8 cellular contexts compared by ENCODE assay signal in genomic region chr1:13828454-13829151, GRCh38.
DNase-seq lines count a peak whose midpoint lies in the region; ATAC-seq and TF ChIP-seq lines count a peak whose summit lies in the region.

No MANE protein-coding gene starts in this region.

- H3K4me1 ChIP-seq in iPS-15b (ENCODE audit: control insufficient read depth, insufficient read depth, low read length): peaks cover 2% of the 10 kb centered on the region

- no peaks in the 10 kb centered on the region for H3K27me3 Mint-ChIP-seq in activated CD8-positive, alpha-beta T cell treated with anti-CD3 and anti-CD28 coated beads, Interleukin-2, amount 10 ng/mL, durations not matched to agents 7 days and 5 days (ENCODE audit: low read depth)

- no peak overlapping the region for H3K4me3 ChIP-seq in GM12865 (ENCODE audit: low read depth, low read length)
- H3K4me3 ChIP-seq in iPS-15b (ENCODE audit: low read depth, low read length): peak overlapping the region; percentile 27

- POLR2A ChIA-PET in activated CD8-positive, alpha-beta T cell treated with anti-CD3 and anti-CD28 coated beads, Interleukin-2, amount 10 ng/mL, durations not matched to agents 7 days and 5 days (lab: Charles Lee): no interaction called here

- H3K36me3 ChIP-seq in iPS-15b (ENCODE audit: control insufficient read depth, insufficient read depth, low read length): no peaks in the 10 kb centered on the region

- H3K27me3 ChIP-seq in iPS-15b (ENCODE audit: control insufficient read depth, insufficient read depth, low read length): peaks cover 6% of the 10 kb centered on the region

- H3K27ac Mint-ChIP-seq in activated CD8-positive, alpha-beta T cell treated with anti-CD3 and anti-CD28 coated beads, Interleukin-2, amount 10 ng/mL, durations not matched to agents 7 days and 5 days: no peak overlapping the region

- DNase-seq in GM12865 (ENCODE audit: low read depth): peak; percentile 83
- DNase-seq in HPDE6-E6E7 (ENCODE audit: extremely low spot score): peak; percentile 40
- DNase-seq in activated CD8-positive, alpha-beta T cell treated with anti-CD3 and anti-CD28 coated beads, Interleukin-2, amount 10 ng/mL, durations not matched to agents 7 days and 5 days: peak; percentile 48
- DNase-seq in stimulated activated CD8-positive, alpha-beta memory T cell treated with anti-CD3 and anti-CD28 coated beads, Interleukin-7, amount 100 ng/mL, for 48 hours (ENCODE audit: extremely low read depth in 1 of 2, low read depth in 1 of 2): peak; percentile 10 to 14
- DNase-seq in GF-D8 (lab: John Stamatoyannopoulos, UW): no peak
- no peak for DNase-seq in hepatic stellate cell (ENCODE audit: low spot score)

- H3K36me3 Mint-ChIP-seq in activated CD8-positive, alpha-beta T cell treated with anti-CD3 and anti-CD28 coated beads, Interleukin-2, amount 10 ng/mL, durations not matched to agents 7 days and 5 days (ENCODE audit: low read depth): no peaks in the 10 kb centered on the region

- H3K4me3 Mint-ChIP-seq in activated CD8-positive, alpha-beta T cell treated with anti-CD3 and anti-CD28 coated beads, Interleukin-2, amount 10 ng/mL, durations not matched to agents 7 days and 5 days: no peak overlapping the region

- peak; percentile 88 for TF ChIP-seq CTCF in GM12865 (IDR thresholded peaks at IDR 0.05; ENCODE audit: insufficient read depth, low read depth, low read length, missing control alignments)

- H3K9me3 Mint-ChIP-seq in activated CD8-positive, alpha-beta T cell treated with anti-CD3 and anti-CD28 coated beads, Interleukin-2, amount 10 ng/mL, durations not matched to agents 7 days and 5 days (ENCODE audit: insufficient read depth): no peaks in the 10 kb centered on the region

- no peaks in the 10 kb centered on the region for H3K4me1 Mint-ChIP-seq in activated CD8-positive, alpha-beta T cell treated with anti-CD3 and anti-CD28 coated beads, Interleukin-2, amount 10 ng/mL, durations not matched to agents 7 days and 5 days (ENCODE audit: low read depth)

- H3K9me3 ChIP-seq in iPS-15b (ENCODE audit: control insufficient read depth, insufficient read depth, low read length): no peaks in the 10 kb centered on the region

- peak; percentile 58 for ATAC-seq in activated CD8-positive, alpha-beta T cell treated with anti-CD3 and anti-CD28 coated beads, Interleukin-2, amount 10 ng/mL, durations not matched to agents 7 days and 5 days
- no peak for ATAC-seq in GM21526 (IDR thresholded peaks at IDR 0.05; ENCODE audit: low FRiP score, unreplicated experiment)

- H3K9ac ChIP-seq in iPS-15b (ENCODE audit: low read depth, low read length): no peak overlapping the region

- CTCF ChIA-PET in activated CD8-positive, alpha-beta T cell treated with anti-CD3 and anti-CD28 coated beads, Interleukin-2, amount 10 ng/mL, durations not matched to agents 7 days and 5 days (lab: Charles Lee): interaction anchor here (0.6 to 1.5 kb wide), 4 partner anchors 37 to 224 kb away, joined by 3 to 6 read pairs (median 4); no protein-coding TSS in a partner anchor

Comparison
In these comparisons a context has a peak if more than half of its experiments do, and no peak if none do; other contexts are left out.
1. DNase-seq: peak in GM12865 (single experiment), HPDE6-E6E7 (single experiment), activated CD8-positive, alpha-beta T cell treated with anti-CD3 and anti-CD28 coated beads, Interleukin-2, amount 10 ng/mL, durations not matched to agents 7 days and 5 days (single experiment) and stimulated activated CD8-positive, alpha-beta memory T cell treated with anti-CD3 and anti-CD28 coated beads, Interleukin-7, amount 100 ng/mL, for 48 hours (2 of 2); none in GF-D8 (single experiment) and hepatic stellate cell (single experiment).